Comparison of ENCODE assay signal across 33 cellular contexts in the genomic region with DNA sequence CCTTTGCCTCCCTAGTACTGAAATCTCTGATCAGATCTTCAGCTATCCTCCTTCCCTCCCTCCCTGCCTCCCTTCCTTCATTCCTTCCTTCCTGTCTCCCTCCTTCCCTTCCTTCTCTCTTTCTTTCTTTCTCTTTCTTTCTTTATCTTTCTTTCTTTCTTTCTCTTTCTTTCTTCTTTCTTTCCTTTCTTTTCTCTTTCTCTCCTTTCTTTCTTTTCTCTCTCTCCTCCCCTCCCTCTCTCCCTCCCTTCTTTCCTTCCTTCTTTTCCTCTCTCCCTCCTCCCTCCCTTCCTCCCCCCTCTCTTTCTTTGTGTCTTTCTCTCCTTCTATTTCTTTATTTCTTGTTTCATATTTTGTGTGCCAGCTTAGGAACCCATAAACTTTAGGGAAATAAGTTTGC. TPM values are rescaled to one million over a fixed set of nuclear protein-coding genes. Genes with fewer than 3 reads are reported as not detected.
"Had no signal": no experiment of that assay in that cellular context is flagged by ENCODE, and none has a peak within 500 bp of the region (broad histone marks: within the 10 kb centered on the region; RNA-seq: fewer than 3 reads in every experiment).

No MANE protein-coding gene starts in this region.

- H3K4me2 ChIP-seq: hepatocyte, neural progenitor cell had no signal

- H3K4me3 Mint-ChIP-seq: dendritic cell treated with granulocyte-macrophage colony-stimulating factor and Interleukin-4, amounts not matched to agents 40 ng/mL and 50 ng/mL, for 4 days; endodermal cell; naive thymus-derived CD4-positive, alpha-beta T cell; nephron; neural progenitor cell; stimulated activated naive CD8-positive, alpha-beta T cell treated with anti-CD3 and anti-CD28 coated beads, Interleukin-15, amount 100 ng/mL, for 72 hours had no signal

- H3K27me3 Mint-ChIP-seq: stimulated activated naive CD8-positive, alpha-beta T cell treated with anti-CD3 and anti-CD28 coated beads, Interleukin-15, amount 100 ng/mL, for 72 hours had no signal

- H3K4me1 Mint-ChIP-seq: endodermal cell; neural progenitor cell; stimulated activated naive CD8-positive, alpha-beta T cell treated with anti-CD3 and anti-CD28 coated beads, Interleukin-15, amount 100 ng/mL, for 72 hours had no signal

- H3K9me3 ChIP-seq: colonic mucosa, gastroesophageal sphincter, heart left ventricle, left lung, prostate gland, spleen, suprapubic skin, transverse colon, upper lobe of right lung, uterus had no signal

- H3K4me1 ChIP-seq: colonic mucosa, gastroesophageal sphincter, left lung, neural progenitor cell, prostate gland, transverse colon, uterus had no signal

- H3K27ac ChIP-seq: colonic mucosa, epithelial cell of prostate, foreskin keratinocyte, gastroesophageal sphincter, heart left ventricle, hepatocyte, left lung, neural progenitor cell, prostate gland, skin epidermis, spleen, suprapubic skin, transverse colon, upper lobe of right lung, uterus had no signal

- H3K27ac Mint-ChIP-seq: dendritic cell treated with granulocyte-macrophage colony-stimulating factor and Interleukin-4, amounts not matched to agents 40 ng/mL and 50 ng/mL, for 4 days; endodermal cell; naive thymus-derived CD4-positive, alpha-beta T cell; nephron; neural progenitor cell; stimulated activated naive CD8-positive, alpha-beta T cell treated with anti-CD3 and anti-CD28 coated beads, Interleukin-15, amount 100 ng/mL, for 72 hours had no signal

- ATAC-seq: esophagus mucosa; foreskin keratinocyte; gastroesophageal sphincter; heart left ventricle; left cardiac atrium; left lung; naive thymus-derived CD4-positive, alpha-beta T cell; right cardiac atrium; stimulated activated naive CD8-positive, alpha-beta T cell treated with anti-CD3 and anti-CD28 coated beads, Interleukin-15, amount 100 ng/mL, for 72 hours; upper lobe of right lung had no signal

- H3K9me3 Mint-ChIP-seq: dendritic cell treated with granulocyte-macrophage colony-stimulating factor and Interleukin-4, amounts not matched to agents 40 ng/mL and 50 ng/mL, for 4 days; naive thymus-derived CD4-positive, alpha-beta T cell; stimulated activated naive CD8-positive, alpha-beta T cell treated with anti-CD3 and anti-CD28 coated beads, Interleukin-15, amount 100 ng/mL, for 72 hours had no signal

- H2AFZ ChIP-seq: hepatocyte, neural progenitor cell had no signal

- H3K4me3 ChIP-seq: colonic mucosa, gastroesophageal sphincter, heart left ventricle, hepatocyte, left lung, neural progenitor cell, prostate gland, skin epidermis, spleen, suprapubic skin, transverse colon, upper lobe of right lung, uterus had no signal

- H3K36me3 ChIP-seq: colonic mucosa, gastroesophageal sphincter, heart left ventricle, left lung, neural progenitor cell, prostate gland, spleen, suprapubic skin, transverse colon, upper lobe of right lung, uterus had no signal

- DNase-seq: colonic mucosa; effector CD8-positive, alpha-beta T cell; endodermal cell; foreskin keratinocyte; heart left ventricle; left cardiac atrium; left lung; mesendoderm; midbrain; naive thymus-derived CD4-positive, alpha-beta T cell; nucleus accumbens; right cardiac atrium; spleen; stimulated activated CD4-positive, alpha-beta T cell treated with anti-CD3 and anti-CD28 coated beads, Interleukin-4, amount 100 ng/mL, for 4 hours; stimulated activated naive CD4-positive, alpha-beta T cell; stimulated activated naive CD8-positive, alpha-beta T cell treated with anti-CD3 and anti-CD28 coated beads, Interleukin-15, amount 100 ng/mL, for 72 hours; transverse colon; upper lobe of right lung; uterus had no signal

- H3K27me3 ChIP-seq: colonic mucosa, foreskin keratinocyte, gastroesophageal sphincter, heart left ventricle, hepatocyte, left lung, neural progenitor cell, spleen, suprapubic skin, transverse colon, upper lobe of right lung, uterus had no signal

- H3K79me2 ChIP-seq: hepatocyte had no signal

- H3K9ac ChIP-seq: neural progenitor cell had no signal

RNA-seq across cellular contexts. Expression of gene ANKRD55, which starts 23.9 kb away (rescaled TPM):
- total RNA-seq: colonic mucosa, esophagus mucosa, fibroblast of lung, foreskin keratinocyte, kidney epithelial cell, osteocyte, renal cortical epithelial cell had no signal
- polyA plus RNA-seq: fibroblast of lung, foreskin keratinocyte, heart left ventricle had no signal
